In genomic region chr2:164937864-164938401, GRCh38 we compare ENCODE assay signal across 1 cellular context.
A peak's percentile ranks its signal among the peaks of the same experiment; 100 is the strongest.
TF ChIP-seq lines count a peak whose summit lies in the region.

No MANE protein-coding gene starts in this region.

TF ChIP-seq in HepG2, 621 proteins besides CTCF, POLR2A, EP300 and RAD21 (continued from another document and continues in another):
- TF ChIP-seq HNF1A (IDR thresholded peaks at IDR 0.05; ENCODE audit: low read depth) (peak; percentile 91), HNF1A (CRISPR knock-in tag; IDR thresholded peaks at IDR 0.05; ENCODE audit: borderline replicate concordance) (peak; percentile 95), SAFB2 (CRISPR knock-in tag; IDR thresholded peaks at IDR 0.05; ENCODE audit: borderline replicate concordance, low read depth) (no peak), SP140L (CRISPR knock-in tag; IDR thresholded peaks at IDR 0.05; ENCODE audit: borderline replicate concordance) (no peak), SAP130 (CRISPR knock-in tag; IDR thresholded peaks at IDR 0.05; ENCODE audit: low read depth) (peak; percentile 66), ATF6 (CRISPR knock-in tag; conservative IDR thresholded peaks at IDR 0.05) (no peak; the same call in 1 of the 2 replicates), ZNF569 (CRISPR knock-in tag; IDR thresholded peaks at IDR 0.05; ENCODE audit: borderline replicate concordance) (no peak), SOX13 (IDR thresholded peaks at IDR 0.05) (no peak), SOX13 (CRISPR knock-in tag; conservative IDR thresholded peaks at IDR 0.05 in 1 of 2, IDR thresholded peaks at IDR 0.05 in 1 of 2) (peak in 1 of 2 experiments; percentile 78; a peak in 2 of 4 replicates), NR0B2 (CRISPR knock-in tag; IDR thresholded peaks at IDR 0.05) (no peak), ZSCAN20 (CRISPR knock-in tag; IDR thresholded peaks at IDR 0.05; ENCODE audit: borderline replicate concordance) (no peak), XRCC5 (optimal IDR thresholded peaks at IDR 0.05; ENCODE audit: low read length) (no peak), PAWR (CRISPR knock-in tag; IDR thresholded peaks at IDR 0.05; ENCODE audit: borderline replicate concordance) (no peak), TMF1 (CRISPR knock-in tag; IDR thresholded peaks at IDR 0.05; ENCODE audit: low read depth) (no peak), ZNF747 (CRISPR knock-in tag; IDR thresholded peaks at IDR 0.05; ENCODE audit: borderline replicate concordance) (no peak), HNRNPK (IDR thresholded peaks at IDR 0.05; ENCODE audit: low read depth, low read length, poor library complexity, severe bottlenecking) (no peak), ZNF17 (CRISPR knock-in tag; IDR thresholded peaks at IDR 0.05) (no peak), ZNF644 (CRISPR knock-in tag; IDR thresholded peaks at IDR 0.05; ENCODE audit: low read depth) (0 out of 2 replicates have a peak, but pooled peaks have one; percentile 41), ZNF383 (CRISPR knock-in tag; IDR thresholded peaks at IDR 0.05; ENCODE audit: borderline replicate concordance) (no peak), DPF2 (CRISPR knock-in tag; IDR thresholded peaks at IDR 0.05; ENCODE audit: borderline replicate concordance, low read depth) (no peak), ATF3 (CRISPR knock-in tag; IDR thresholded peaks at IDR 0.05) (no peak), ZBTB1 (CRISPR knock-in tag; IDR thresholded peaks at IDR 0.05; ENCODE audit: borderline replicate concordance) (no peak), ATF2 (CRISPR knock-in tag; IDR thresholded peaks at IDR 0.05) (no peak), MEF2D (CRISPR knock-in tag; IDR thresholded peaks at IDR 0.05) (no peak), ETV5 (CRISPR knock-in tag; IDR thresholded peaks at IDR 0.05; ENCODE audit: borderline replicate concordance) (peak; percentile 29; the same call in 1 of the 2 replicates), CEBPG (CRISPR knock-in tag; IDR thresholded peaks at IDR 0.05) (no peak), ZNF550 (CRISPR knock-in tag; IDR thresholded peaks at IDR 0.05; ENCODE audit: borderline replicate concordance) (no peak), PRPF4 (IDR thresholded peaks at IDR 0.05; ENCODE audit: low read depth, low read length, poor library complexity, severe bottlenecking) (no peak), GATA4 (IDR thresholded peaks at IDR 0.05; ENCODE audit: borderline replicate concordance, low read depth) (peak; percentile 32; the same call in 1 of the 2 replicates), RFX3 (CRISPR knock-in tag; IDR thresholded peaks at IDR 0.05) (no peak), KLF6 (CRISPR knock-in tag; IDR thresholded peaks at IDR 0.05) (no peak), GFI1 (CRISPR knock-in tag; IDR thresholded peaks at IDR 0.05; ENCODE audit: borderline replicate concordance) (peak; percentile 84), DNMT3B (CRISPR knock-in tag; conservative IDR thresholded peaks at IDR 0.05) (no peak), TERF1 (CRISPR knock-in tag; IDR thresholded peaks at IDR 0.05) (no peak), MNT (IDR thresholded peaks at IDR 0.05) (no peak), ZBTB21 (CRISPR knock-in tag; IDR thresholded peaks at IDR 0.05) (no peak), FOXC1 (CRISPR knock-in tag; IDR thresholded peaks at IDR 0.05; ENCODE audit: borderline replicate concordance) (no peak), ERF (CRISPR knock-in tag; IDR thresholded peaks at IDR 0.05) (0 out of 2 replicates have a peak, but pooled peaks have one; percentile 42), CSRNP2 (CRISPR knock-in tag; conservative IDR thresholded peaks at IDR 0.05; ENCODE audit: low read depth) (no peak), TFDP1 (CRISPR knock-in tag; IDR thresholded peaks at IDR 0.05; ENCODE audit: borderline replicate concordance) (no peak), PITX1 (CRISPR knock-in tag; IDR thresholded peaks at IDR 0.05) (peak; percentile 70; the same call in 1 of the 2 replicates), ZNF124 (CRISPR knock-in tag; IDR thresholded peaks at IDR 0.05) (peak; percentile 91), NFE2L2 (IDR thresholded peaks at IDR 0.05; ENCODE audit: low read length) (no peak), ZNF563 (CRISPR knock-in tag; IDR thresholded peaks at IDR 0.05) (no peak), NFIB (CRISPR knock-in tag; IDR thresholded peaks at IDR 0.05; ENCODE audit: borderline replicate concordance) (no peak), ZNF772 (CRISPR knock-in tag; IDR thresholded peaks at IDR 0.05) (no peak), ZFP36L2 (CRISPR knock-in tag; IDR thresholded peaks at IDR 0.05) (no peak), SOX5 (CRISPR knock-in tag; IDR thresholded peaks at IDR 0.05; ENCODE audit: borderline replicate concordance) (peak; percentile 64; the same call in 1 of the 2 replicates), ZNF12 (CRISPR knock-in tag; IDR thresholded peaks at IDR 0.05) (no peak), ZNF180 (CRISPR knock-in tag; IDR thresholded peaks at IDR 0.05; ENCODE audit: borderline replicate concordance, low read depth) (no peak), ZNF276 (CRISPR knock-in tag; IDR thresholded peaks at IDR 0.05; ENCODE audit: low read depth) (no peak)
